Comparison of ENCODE assay signal across 1 cellular context in genomic region chr3:10972359-10972758, GRCh38.
TF ChIP-seq lines count a peak whose summit lies in the region.

No MANE protein-coding gene starts in this region.

TF ChIP-seq in IMR-90, 13 proteins besides CTCF, POLR2A, EP300 and RAD21:
- TF ChIP-seq, protein P1, sequence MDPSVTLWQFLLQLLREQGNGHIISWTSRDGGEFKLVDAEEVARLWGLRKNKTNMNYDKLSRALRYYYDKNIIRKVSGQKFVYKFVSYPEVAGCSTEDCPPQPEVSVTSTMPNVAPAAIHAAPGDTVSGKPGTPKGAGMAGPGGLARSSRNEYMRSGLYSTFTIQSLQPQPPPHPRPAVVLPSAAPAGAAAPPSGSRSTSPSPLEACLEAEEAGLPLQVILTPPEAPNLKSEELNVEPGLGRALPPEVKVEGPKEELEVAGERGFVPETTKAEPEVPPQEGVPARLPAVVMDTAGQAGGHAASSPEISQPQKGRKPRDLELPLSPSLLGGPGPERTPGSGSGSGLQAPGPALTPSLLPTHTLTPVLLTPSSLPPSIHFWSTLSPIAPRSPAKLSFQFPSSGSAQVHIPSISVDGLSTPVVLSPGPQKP (IDR thresholded peaks at IDR 0.05; ENCODE audit: borderline replicate concordance, low read depth, low read length), result no peak
- no peak for TF ChIP-seq MAFK (IDR thresholded peaks at IDR 0.05; ENCODE audit: low read depth, low read length)
- TF ChIP-seq NFE2L2 (IDR thresholded peaks at IDR 0.05; ENCODE audit: low read depth, low read length), result no peak
TF ChIP-seq in IMR-90: peak in this region for 0.
